22 cellular contexts compared by ENCODE assay signal in genomic region chr11:92035488-92035887, GRCh38.
DNase-seq lines count a peak whose midpoint lies in the region; ATAC-seq, FAIRE-seq and TF ChIP-seq lines count a peak whose summit lies in the region.
"Had no signal": no experiment of that assay in that cellular context is flagged by ENCODE, and none has a peak within 500 bp of the region (broad histone marks: within the 10 kb centered on the region; RNA-seq: fewer than 3 reads in every experiment).

No MANE protein-coding gene starts in this region.

- no peak for TF ChIP-seq POLR2A in GM12892 (IDR thresholded peaks at IDR 0.05; ENCODE audit: low read depth, low read length)

- DNase-seq in DMS53 (lab: John Stamatoyannopoulos, UW): peak; percentile 84
- peak; percentile 70 for DNase-seq in PC-3
- DNase-seq in epithelial cell of esophagus (ENCODE audit: low read depth): peak; percentile 84
- peak; percentile 73 for DNase-seq in renal cortical epithelial cell (ENCODE audit: low read depth)
- no peak for DNase-seq in hippocampal formation (lab: John Stamatoyannopoulos, UW)
- no peak for DNase-seq in GM12892 (ENCODE audit: insufficient read length)
- DNase-seq: CD4-positive, CD25-positive, alpha-beta regulatory T cell; COR-L47; IMR-90; MV-4-11; NCI-H1694; NCI-H2081; NCI-H2171; NCI-H345; NCI-H524; SHP77 had no signal

- H4K20me1 ChIP-seq in PC-3 (ENCODE audit: low read length): no peaks in the 10 kb centered on the region

- H3K9ac ChIP-seq in PC-3 (ENCODE audit: low read length): no peak overlapping the region
- H3K9ac ChIP-seq: KMS-11 had no signal

- TF ChIP-seq CTCF in PC-3 (conservative IDR thresholded peaks at IDR 0.05; ENCODE audit: low read depth, low read length) (no peak), epithelial cell of esophagus (IDR thresholded peaks at IDR 0.05; ENCODE audit: insufficient read depth, low read depth, low read length, missing control alignments) (no peak)

- no peaks in the 10 kb centered on the region for H3K9me3 ChIP-seq in PC-3 (ENCODE audit: low read length)
- H3K9me3 ChIP-seq: HAP-1 had no signal

- H2AFZ ChIP-seq in PC-3 (ENCODE audit: low read length): no peak overlapping the region
- H2AFZ ChIP-seq: GM23338 had no signal

- no peaks in the 10 kb centered on the region for H3K27me3 ChIP-seq in PC-3 (ENCODE audit: low read length)

- intact Hi-C loops in PC-3 (cut with micrococcal nuclease): no loop called here

- no peaks in the 10 kb centered on the region for H3K9me2 ChIP-seq in PC-3 (replicated peaks; ENCODE audit: low read length)

- H3K4me1 ChIP-seq in PC-3 (ENCODE audit: insufficient read depth, low read length): no peaks in the 10 kb centered on the region
- H3K4me1 ChIP-seq: HAP-1 had no signal

- no peak for FAIRE-seq in GM12892 (lab: Jason Lieb, UNC)
- FAIRE-seq: G401.6, HTR-8/SVneo had no signal

- CTCF ChIA-PET in PC-3 (lab: Charles Lee): no interaction called here

- H3K4me3 ChIP-seq in PC-3 (ENCODE audit: low read length) (no peak overlapping the region), epithelial cell of esophagus (ENCODE audit: low read length) (no peak overlapping the region)
- H3K4me3 ChIP-seq: GM23338, HAP-1 had no signal

- H3F3A ChIP-seq in PC-3 (ENCODE audit: low read length, unreplicated experiment): no peaks in the 10 kb centered on the region

- H3K79me2 ChIP-seq in PC-3 (ENCODE audit: low read length): no peaks in the 10 kb centered on the region

- H3K27ac ChIP-seq in PC-3 (ENCODE audit: low read length): no peak overlapping the region
- H3K27ac ChIP-seq: KMS-11 had no signal

- POLR2A ChIA-PET in PC-3 (lab: Charles Lee; ENCODE audit: unreplicated experiment): no interaction called here

- ATAC-seq in PC-3 (no peak), HG03354 (IDR thresholded peaks at IDR 0.05; ENCODE audit: poor library complexity, severe bottlenecking, unreplicated experiment) (no peak)
- ATAC-seq: GM23338 had no signal

- H3K4me2 ChIP-seq in PC-3 (ENCODE audit: low read length): no peak overlapping the region
- H3K4me2 ChIP-seq: GM23338, KMS-11 had no signal

- no peaks in the 10 kb centered on the region for H3K36me3 ChIP-seq in PC-3 (ENCODE audit: low read depth, low read length)
- H3K36me3 ChIP-seq: HAP-1 had no signal

- no TSS peak for BruUV-seq in PC-3 (replicated peaks; lab: Mats Ljungman, UMichigan)

Comparison
In these comparisons a context has a peak if more than half of its experiments do, and no peak if none do; other contexts are left out.
1. DNase-seq: peak in DMS53 (single experiment), PC-3 (single experiment), epithelial cell of esophagus (single experiment) and renal cortical epithelial cell (single experiment); none in hippocampal formation (0 of 2) and GM12892 (single experiment).